8 cellular contexts compared by ENCODE assay signal in genomic region chr1:248857201-248857600, GRCh38. TPM values are rescaled to one million over a fixed set of nuclear protein-coding genes. Genes with fewer than 3 reads are reported as not detected.
A peak's percentile ranks its signal among the peaks of the same experiment; 100 is the strongest.
DNase-seq lines count a peak whose midpoint lies in the region; ATAC-seq and TF ChIP-seq lines count a peak whose summit lies in the region.

No MANE protein-coding gene starts in this region.

- peaks cover 22% of the 10 kb centered on the region for H3K36me3 ChIP-seq in iPS-18a (ENCODE audit: control insufficient read depth, low read depth, low read length)

- peak overlapping the region; percentile 66 for H3K9ac ChIP-seq in iPS-18a (ENCODE audit: low read length)

- peaks cover 5% of the 10 kb centered on the region for H3K4me1 ChIP-seq in iPS-18a (ENCODE audit: control insufficient read depth, low read depth, low read length)

- H3K4me1 Mint-ChIP-seq in activated naive CD4-positive, alpha-beta T cell treated with anti-CD3 and anti-CD28 coated beads for 36 hours (ENCODE audit: low read depth): peaks cover 55% of the 10 kb centered on the region
- peaks cover 43% of the 10 kb centered on the region for H3K4me1 Mint-ChIP-seq in activated B cell treated with CpG ODN at 0.5 μM for 24 hours

- H3K27ac ChIP-seq in iPS-18a (ENCODE audit: low read length) (no peak overlapping the region), temporal lobe (ENCODE audit: low read depth, low read length) (peak overlapping the region; percentile 4)

- intact Hi-C loops in activated naive CD4-positive, alpha-beta T cell treated with anti-CD3 and anti-CD28 coated beads for 36 hours (cut with micrococcal nuclease): no loop called here
- intact Hi-C loops in activated B cell treated with CpG ODN at 0.5 μM for 24 hours (cut with micrococcal nuclease): no loop called here

- H3K36me3 Mint-ChIP-seq in activated naive CD4-positive, alpha-beta T cell treated with anti-CD3 and anti-CD28 coated beads for 36 hours (ENCODE audit: low read depth): peaks cover 34% of the 10 kb centered on the region
- peaks cover 21% of the 10 kb centered on the region for H3K36me3 Mint-ChIP-seq in activated B cell treated with CpG ODN at 0.5 μM for 24 hours (ENCODE audit: low read depth)

- ATAC-seq in activated B cell treated with CpG ODN at 0.5 μM for 24 hours (ENCODE audit: low read depth) (no peak), HG03565 (IDR thresholded peaks at IDR 0.05; ENCODE audit: unreplicated experiment) (no peak), left lobe of liver (no peak)

- POLR2A ChIA-PET in activated B cell treated with CpG ODN at 0.5 μM for 24 hours (lab: Charles Lee): interaction anchor here (1.4 to 3.2 kb wide), 3 partner anchors 19 to 49 kb away, joined by 3 to 27 read pairs (median 3); partner anchors contain the start of genes PGBD2, SH3BP5L and ZNF672

- peaks cover 19% of the 10 kb centered on the region for H3K27me3 ChIP-seq in iPS-18a (ENCODE audit: control insufficient read depth, insufficient read depth, low read length)

- CTCF ChIA-PET in activated naive CD4-positive, alpha-beta T cell treated with anti-CD3 and anti-CD28 coated beads for 36 hours (lab: Charles Lee): interaction anchor here (1.1 to 2.7 kb wide), 2 partner anchors 16 to 20 kb away, joined by 4 to 15 read pairs; partner anchors contain the start of gene ZNF672
- CTCF ChIA-PET in activated B cell treated with CpG ODN at 0.5 μM for 24 hours (lab: Charles Lee): interaction anchor here (3.2 kb wide), 1 partner anchor 20 kb away, joined by 12 read pairs; the partner anchor contains the start of gene ZNF672

- H3K4me3 Mint-ChIP-seq in activated naive CD4-positive, alpha-beta T cell treated with anti-CD3 and anti-CD28 coated beads for 36 hours: peak overlapping the region; percentile 94
- H3K4me3 Mint-ChIP-seq in activated B cell treated with CpG ODN at 0.5 μM for 24 hours: peak overlapping the region; percentile 87

- H3K9me3 ChIP-seq in iPS-18a (ENCODE audit: control insufficient read depth, low read depth, low read length): no peaks in the 10 kb centered on the region

- H3K27ac Mint-ChIP-seq in activated naive CD4-positive, alpha-beta T cell treated with anti-CD3 and anti-CD28 coated beads for 36 hours: peak overlapping the region; percentile 93
- peak overlapping the region; percentile 32 for H3K27ac Mint-ChIP-seq in activated B cell treated with CpG ODN at 0.5 μM for 24 hours

- peak overlapping the region; percentile 59 for H3K4me3 ChIP-seq in iPS-18a (ENCODE audit: low read length)

- no peak for DNase-seq in activated naive CD4-positive, alpha-beta T cell treated with anti-CD3 and anti-CD28 coated beads for 36 hours
- no peak for DNase-seq in activated naive CD4-positive, alpha-beta T cell (lab: John Stamatoyannopoulos, UW)
- DNase-seq in activated B cell treated with CpG ODN at 0.5 μM for 24 hours (no peak), left lobe of liver (ENCODE audit: low spot score) (no peak)
- DNase-seq in stimulated activated CD4-positive, alpha-beta T cell treated with anti-CD3 and anti-CD28 coated beads, Interleukin-15, amount 100 ng/mL, for 24 hours: no peak

- no peaks in the 10 kb centered on the region for H3K27me3 Mint-ChIP-seq in activated naive CD4-positive, alpha-beta T cell treated with anti-CD3 and anti-CD28 coated beads for 36 hours (ENCODE audit: low read depth)
- H3K27me3 Mint-ChIP-seq in activated B cell treated with CpG ODN at 0.5 μM for 24 hours: no peaks in the 10 kb centered on the region

- TF ChIP-seq CTCF in activated B cell treated with CpG ODN at 0.5 μM for 24 hours (IDR thresholded peaks at IDR 0.05): no peak

- H3K9me3 Mint-ChIP-seq in activated naive CD4-positive, alpha-beta T cell treated with anti-CD3 and anti-CD28 coated beads for 36 hours: no peaks in the 10 kb centered on the region
- H3K9me3 Mint-ChIP-seq in activated B cell treated with CpG ODN at 0.5 μM for 24 hours: no peaks in the 10 kb centered on the region

RNA-seq across cellular contexts. Expression of gene ZNF692, which starts 1.7 kb away (rescaled TPM):
- 10 to 100 TPM; 87.6 to 88.7 TPM for total RNA-seq in activated naive CD4-positive, alpha-beta T cell treated with anti-CD3 and anti-CD28 coated beads for 36 hours
- 36.4 and 40.3 TPM in 2 replicates for total RNA-seq in activated B cell treated with CpG ODN at 0.5 μM for 24 hours
- 18.9 TPM for total RNA-seq in temporal lobe
- 20.2 TPM for total RNA-seq in left lobe of liver

RNA-seq across cellular contexts. Expression of gene ZNF672, which starts 19.2 kb away (rescaled TPM):
- total RNA-seq in activated naive CD4-positive, alpha-beta T cell treated with anti-CD3 and anti-CD28 coated beads for 36 hours: 10 to 100 TPM; 51.6 to 53.4 TPM
- 47.0 and 52.2 TPM in 2 replicates for total RNA-seq in activated B cell treated with CpG ODN at 0.5 μM for 24 hours
- 11.1 TPM for total RNA-seq in temporal lobe
- 19.6 TPM for total RNA-seq in left lobe of liver

RNA-seq across cellular contexts. Expression of gene SH3BP5L, which starts 31.5 kb away (rescaled TPM):
- 10 to 100 TPM; 20.3 to 20.5 TPM for total RNA-seq in activated naive CD4-positive, alpha-beta T cell treated with anti-CD3 and anti-CD28 coated beads for 36 hours
- 26.3 and 27.3 TPM in 2 replicates for total RNA-seq in activated B cell treated with CpG ODN at 0.5 μM for 24 hours
- total RNA-seq in temporal lobe: 21.9 TPM
- total RNA-seq in left lobe of liver: 15.3 TPM

RNA-seq across cellular contexts. Expression of gene PGBD2, which starts 48.8 kb away (rescaled TPM):
- total RNA-seq in activated naive CD4-positive, alpha-beta T cell treated with anti-CD3 and anti-CD28 coated beads for 36 hours: 1 to 10 TPM; 3.0 to 3.5 TPM
- total RNA-seq in activated B cell treated with CpG ODN at 0.5 μM for 24 hours (12.3 and 13.4 TPM in 2 replicates), temporal lobe (10.1 TPM), left lobe of liver (3.4 TPM)
